8 cellular contexts compared by ENCODE assay signal in the genomic region with DNA sequence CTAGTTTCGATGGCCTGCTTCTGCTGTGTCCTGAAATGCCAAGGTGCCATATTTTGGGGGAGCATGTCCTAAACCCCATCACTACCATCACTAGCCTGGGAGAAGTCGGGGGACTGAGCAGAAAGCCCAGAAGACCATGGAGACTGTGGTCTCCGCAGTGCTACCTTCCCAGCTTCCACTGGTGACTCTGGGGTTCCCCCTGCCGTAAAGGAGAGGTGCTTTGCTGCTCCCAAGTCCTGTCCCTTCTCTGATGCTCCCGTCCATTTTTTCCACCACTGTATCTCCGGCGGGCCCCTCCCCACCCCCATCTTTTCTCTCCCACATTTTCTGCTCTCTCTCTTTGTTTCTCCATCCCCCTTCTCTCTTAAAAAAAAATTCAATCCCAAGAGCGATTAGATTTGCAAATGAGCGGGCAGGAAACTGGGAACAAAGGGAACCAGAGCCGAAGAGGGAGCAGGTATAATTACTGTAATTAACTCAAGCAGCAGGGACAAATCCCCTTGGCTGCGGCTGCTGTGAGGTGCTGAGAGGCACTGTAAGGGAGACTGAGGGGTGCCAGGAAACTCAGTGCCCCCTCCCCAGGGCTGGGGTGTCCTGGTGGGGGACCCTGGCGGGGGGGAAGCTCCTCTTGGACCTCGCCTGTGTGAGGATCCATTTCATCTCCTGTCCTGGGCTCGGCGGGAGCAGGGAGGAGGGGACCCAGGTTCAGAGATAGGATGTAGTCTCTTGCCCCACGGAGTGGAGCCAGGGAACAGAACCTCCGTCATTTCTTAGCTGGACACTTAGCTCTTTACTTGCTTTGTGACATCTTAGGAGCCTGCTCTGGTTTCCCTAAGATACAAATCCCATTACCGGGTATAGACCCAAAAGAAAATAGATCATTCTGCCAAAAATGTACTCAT.
DNase-seq lines count a peak whose midpoint lies in the region; ATAC-seq and TF ChIP-seq lines count a peak whose summit lies in the region.
"Had no signal": no experiment of that assay in that cellular context is flagged by ENCODE, and none has a peak within 500 bp of the region (broad histone marks: within the 10 kb centered on the region; RNA-seq: fewer than 3 reads in every experiment).

No MANE protein-coding gene starts in this region.

- peaks cover 16% of the 10 kb centered on the region; the same call in 1 of the 2 replicates for H3K4me1 ChIP-seq in HUES48 (ENCODE audit: control insufficient read depth, insufficient read depth, low read length)

- 0 out of 2 replicates have a peak overlapping the region, but pooled peaks have one; percentile 22 for H3K4me3 ChIP-seq in HUES48 (ENCODE audit: low read depth, low read length)
- H3K4me3 ChIP-seq in foreskin fibroblast (ENCODE audit: low read depth in 1 of 2, low read length in 2 of 2) = no peak overlapping the region

- H3K9ac ChIP-seq in HUES48 (ENCODE audit: low read depth, low read length) = no peak overlapping the region

- no peaks in the 10 kb centered on the region for H3K36me3 ChIP-seq in HUES48 (ENCODE audit: control insufficient read depth, insufficient read depth, low read length)

- H3K9me3 ChIP-seq in HUES48 (ENCODE audit: control insufficient read depth, insufficient read depth, low read length) = no peaks in the 10 kb centered on the region

- peak overlapping the region; percentile 72 for H3K27ac ChIP-seq in HUES48 (ENCODE audit: low read depth, low read length)

- H3K27me3 Mint-ChIP-seq in naive thymus-derived CD8-positive, alpha-beta T cell = peaks cover 10 to 57% (median 23%) of the 10 kb centered on the region in 5 donors

- H3K27ac Mint-ChIP-seq in naive thymus-derived CD8-positive, alpha-beta T cell = peak overlapping the region in 1 of 10 donors; percentile 81
- H3K27ac Mint-ChIP-seq: T-helper 1 cell treated with Interleukin-12 subunit alpha and Interleukin-12 subunit beta and Interleukin-4 antibody, amounts not matched to agents 30 μg/mL and 1 μg/mL, for 36 hours had no signal

- no peaks in the 10 kb centered on the region for H3K27me3 ChIP-seq in HUES48 (ENCODE audit: control insufficient read depth, insufficient read depth, low read length)

- peak; percentile 11 for TF ChIP-seq CTCF in foreskin fibroblast (IDR thresholded peaks at IDR 0.05; ENCODE audit: low read depth, low read length)

- peak; percentile 55 for ATAC-seq in sciatic nerve
- ATAC-seq in naive thymus-derived CD8-positive, alpha-beta T cell = no peak
- no peak for ATAC-seq in GM18520 (IDR thresholded peaks at IDR 0.05; ENCODE audit: unreplicated experiment)

- peaks cover 0 to 2% (median 0%) of the 10 kb centered on the region in 3 donors for H3K36me3 Mint-ChIP-seq in naive thymus-derived CD8-positive, alpha-beta T cell

- POLR2A ChIA-PET in naive thymus-derived CD8-positive, alpha-beta T cell (lab: Charles Lee) = no interaction called here

- H3K9me3 Mint-ChIP-seq in naive thymus-derived CD8-positive, alpha-beta T cell = peaks cover 0 to 3% (median 0%) of the 10 kb centered on the region in 9 donors
- H3K9me3 Mint-ChIP-seq: T-helper 1 cell treated with Interleukin-12 subunit alpha and Interleukin-12 subunit beta and Interleukin-4 antibody, amounts not matched to agents 30 μg/mL and 1 μg/mL, for 36 hours had no signal

- H3K4me3 Mint-ChIP-seq in naive thymus-derived CD8-positive, alpha-beta T cell = no peak overlapping the region
- H3K4me3 Mint-ChIP-seq: T-helper 1 cell treated with Interleukin-12 subunit alpha and Interleukin-12 subunit beta and Interleukin-4 antibody, amounts not matched to agents 30 μg/mL and 1 μg/mL, for 36 hours had no signal

- intact Hi-C loops in sciatic nerve (cut with DNase I) = no loop called here

- DNase-seq in NCI-H69 (lab: John Stamatoyannopoulos, UW) (peak; percentile 98), foreskin fibroblast (no peak), sciatic nerve (ENCODE audit: low spot score) (no peak), DMS53 treated with DMSO at 0.1 percent for 48 hours (lab: John Stamatoyannopoulos, UW; ENCODE audit: unreplicated experiment) (no peak)
- DNase-seq in naive thymus-derived CD8-positive, alpha-beta T cell = no peak

- H3K4me1 Mint-ChIP-seq in naive thymus-derived CD8-positive, alpha-beta T cell = peaks cover 0 to 2% (median 0%) of the 10 kb centered on the region in 4 donors
